In the genomic region with DNA sequence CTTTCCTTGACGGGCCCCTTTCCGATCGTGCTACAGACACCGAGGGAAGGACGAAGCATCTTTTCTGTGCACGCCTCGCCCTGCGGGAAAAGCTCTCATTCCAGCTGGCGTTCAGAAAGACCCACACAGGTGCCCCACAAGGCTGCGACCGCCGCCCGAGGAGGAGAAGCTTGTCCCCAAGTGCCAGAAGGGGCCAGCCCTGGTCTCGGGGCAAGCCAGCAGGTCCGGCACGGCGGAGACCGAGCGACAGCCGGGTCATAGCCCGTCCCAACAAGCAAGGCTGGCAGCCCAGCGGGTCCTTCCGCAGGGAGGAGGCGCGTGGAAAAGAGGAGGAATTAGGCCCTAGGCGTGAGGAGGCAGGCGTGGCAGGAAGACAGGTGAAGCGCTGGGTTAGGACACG, we compare ENCODE assay signal across 20 cellular contexts.
"Had no signal": no experiment of that assay in that cellular context is flagged by ENCODE, and none has a peak within 500 bp of the region (broad histone marks: within the 10 kb centered on the region; RNA-seq: fewer than 3 reads in every experiment).

No MANE protein-coding gene starts in this region.

- H3K27ac Mint-ChIP-seq: activated naive CD8-positive, alpha-beta T cell; activated T-cell treated with anti-CD3 and anti-CD28 coated beads, Interleukin-2, amount 50 U/mL, for 24 hours; activated T-helper 17 cell treated with anti-CD3 and anti-CD28 coated beads, Interleukin-2, amount 50 U/mL, for 72 hours; naive thymus-derived CD4-positive, alpha-beta T cell; T-cell; T-helper 2 cell treated with Interferon-gamma antibody and Interleukin-4, amounts not matched to agents 5 μg/mL and 100 μg/mL, for 36 hours had no signal

- H3K27me3 ChIP-seq: adrenal gland, ascending aorta, heart right ventricle, ovary had no signal

- DNase-seq: activated CD4-positive, CD25-positive, alpha-beta regulatory T cell treated with anti-CD3 and anti-CD28 coated beads, Interleukin-2, amount 50 U/mL, for 72 hours; activated T-cell treated with anti-CD3 and anti-CD28 coated beads, Interleukin-2, amount 50 U/mL, for 24 hours; adrenal gland; central memory CD4-positive, alpha-beta T cell; effector memory CD4-positive, alpha-beta T cell; heart right ventricle; naive thymus-derived CD4-positive, alpha-beta T cell; ovary; stimulated activated CD4-positive, alpha-beta T cell treated with anti-CD3 and anti-CD28 coated beads, Interleukin-12 subunit alpha, Interleukin-12 subunit beta, amount 100 ng/mL, for 4 hours; stimulated activated CD4-positive, alpha-beta T cell treated with anti-CD3 and anti-CD28 coated beads, Interleukin-4, amount 100 ng/mL, for 4 hours; stimulated activated naive CD8-positive, alpha-beta T cell treated with anti-CD3 and anti-CD28 coated beads, Interleukin-15, Interleukin-2, amounts not matched to agents 100 U/mL and 50 U/mL, for 24 hours; T-cell had no signal

- H3K9me3 ChIP-seq: adrenal gland, ascending aorta, heart right ventricle, ovary had no signal

- H3K27me3 Mint-ChIP-seq: activated naive CD8-positive, alpha-beta T cell; activated T-cell treated with anti-CD3 and anti-CD28 coated beads, Interleukin-2, amount 50 U/mL, for 24 hours; activated T-helper 17 cell treated with anti-CD3 and anti-CD28 coated beads, Interleukin-2, amount 50 U/mL, for 72 hours; naive thymus-derived CD4-positive, alpha-beta T cell; T-cell had no signal

- H3K4me1 ChIP-seq: adrenal gland had no signal

- H3K27ac ChIP-seq: adrenal gland, ascending aorta, epithelial cell of prostate, heart right ventricle, ovary, VCaP had no signal

- H3K4me3 ChIP-seq: adrenal gland, ascending aorta, heart right ventricle, ovary had no signal

- H3K36me3 ChIP-seq: ovary had no signal

- ATAC-seq: activated T-helper 17 cell treated with anti-CD3 and anti-CD28 coated beads, Interleukin-2, amount 50 U/mL, for 72 hours; left lobe of liver; naive thymus-derived CD4-positive, alpha-beta T cell; right cardiac atrium; stimulated activated naive CD8-positive, alpha-beta T cell treated with anti-CD3 and anti-CD28 coated beads, Interleukin-15, Interleukin-2, amounts not matched to agents 100 U/mL and 50 U/mL, for 24 hours; T-cell had no signal

- H3K9me3 Mint-ChIP-seq: activated T-cell treated with anti-CD3 and anti-CD28 coated beads, Interleukin-2, amount 50 U/mL, for 24 hours; activated T-helper 17 cell treated with anti-CD3 and anti-CD28 coated beads, Interleukin-2, amount 50 U/mL, for 72 hours; naive thymus-derived CD4-positive, alpha-beta T cell; T-cell; T-helper 2 cell treated with Interferon-gamma antibody and Interleukin-4, amounts not matched to agents 5 μg/mL and 100 μg/mL, for 36 hours had no signal

- H3K4me3 Mint-ChIP-seq: activated naive CD8-positive, alpha-beta T cell; activated T-cell treated with anti-CD3 and anti-CD28 coated beads, Interleukin-2, amount 50 U/mL, for 24 hours; activated T-helper 17 cell treated with anti-CD3 and anti-CD28 coated beads, Interleukin-2, amount 50 U/mL, for 72 hours; naive thymus-derived CD4-positive, alpha-beta T cell; T-cell; T-helper 2 cell treated with Interferon-gamma antibody and Interleukin-4, amounts not matched to agents 5 μg/mL and 100 μg/mL, for 36 hours had no signal
